Comparison of ENCODE assay signal across 8 cellular contexts in genomic region chr14:58107947-58108552, GRCh38. TPM values are rescaled to one million over a fixed set of nuclear protein-coding genes. Genes with fewer than 3 reads are reported as not detected.
DNase-seq lines count a peak whose midpoint lies in the region; ATAC-seq and TF ChIP-seq lines count a peak whose summit lies in the region.

No MANE protein-coding gene starts in this region.

- no peak overlapping the region for H3K27ac ChIP-seq in CD4-positive, alpha-beta memory T cell (ENCODE audit: low read depth, low read length)
- H3K27ac ChIP-seq in gastroesophageal sphincter: no peak overlapping the region

- H3K9me3 ChIP-seq in CD4-positive, alpha-beta memory T cell (ENCODE audit: control insufficient read depth in 1 of 2, low read length in 2 of 2): no peaks in the 10 kb centered on the region
- H3K9me3 ChIP-seq in gastroesophageal sphincter: no peaks in the 10 kb centered on the region

- CTCF ChIA-PET in CD4-positive, alpha-beta memory T cell (lab: Charles Lee; ENCODE audit: partially characterized antibody): interaction anchor here (1.2 to 3.6 kb wide), 3 partner anchors 10 to 288 kb away, joined by 4 to 18 read pairs (median 4); partner anchors contain the start of gene TOMM20L
- CTCF ChIA-PET in activated CD8-positive, alpha-beta T cell treated with anti-CD3 and anti-CD28 coated beads for 36 hours (lab: Charles Lee): interaction anchor here (0.6 to 4.9 kb wide), 8 partner anchors 13 to 244 kb away, joined by 3 to 51 read pairs (median 4); no protein-coding TSS in a partner anchor

- no peaks in the 10 kb centered on the region for H3K4me1 ChIP-seq in CD4-positive, alpha-beta memory T cell (ENCODE audit: insufficient read depth, low read length)
- H3K4me1 ChIP-seq in gastroesophageal sphincter: no peaks in the 10 kb centered on the region

- peak; percentile 84 for TF ChIP-seq CTCF in activated CD8-positive, alpha-beta T cell treated with anti-CD3 and anti-CD28 coated beads for 36 hours (IDR thresholded peaks at IDR 0.05)
- TF ChIP-seq CTCF in gastroesophageal sphincter (IDR thresholded peaks at IDR 0.05): peak; percentile 59 to 87 (median 78)

- H3K4me3 Mint-ChIP-seq in CD4-positive, alpha-beta memory T cell: no peak overlapping the region
- H3K4me3 Mint-ChIP-seq in activated CD8-positive, alpha-beta T cell treated with anti-CD3 and anti-CD28 coated beads for 36 hours: no peak overlapping the region

- POLR2A ChIA-PET in CD4-positive, alpha-beta memory T cell (lab: Charles Lee; ENCODE audit: partially characterized antibody): no interaction called here
- POLR2A ChIA-PET in activated CD8-positive, alpha-beta T cell treated with anti-CD3 and anti-CD28 coated beads for 36 hours (lab: Charles Lee): no interaction called here

- no peaks in the 10 kb centered on the region for H3K9me3 Mint-ChIP-seq in CD4-positive, alpha-beta memory T cell
- H3K9me3 Mint-ChIP-seq in activated CD8-positive, alpha-beta T cell treated with anti-CD3 and anti-CD28 coated beads for 36 hours: no peaks in the 10 kb centered on the region

- no peak for TF ChIP-seq EP300 in gastroesophageal sphincter (IDR thresholded peaks at IDR 0.05)

- H3K4me1 Mint-ChIP-seq in CD4-positive, alpha-beta memory T cell: no peaks in the 10 kb centered on the region
- no peaks in the 10 kb centered on the region for H3K4me1 Mint-ChIP-seq in activated CD8-positive, alpha-beta T cell treated with anti-CD3 and anti-CD28 coated beads for 36 hours (ENCODE audit: low read depth)

- H3K27ac Mint-ChIP-seq in CD4-positive, alpha-beta memory T cell: peak overlapping the region in 1 of 7 donors; percentile 44
- no peak overlapping the region for H3K27ac Mint-ChIP-seq in activated CD8-positive, alpha-beta T cell treated with anti-CD3 and anti-CD28 coated beads for 36 hours

- H3K27me3 ChIP-seq in CD4-positive, alpha-beta memory T cell (ENCODE audit: insufficient read depth, low read length): no peaks in the 10 kb centered on the region
- no peaks in the 10 kb centered on the region for H3K27me3 ChIP-seq in gastroesophageal sphincter

- peak; percentile 49 for ATAC-seq in activated CD8-positive, alpha-beta T cell treated with anti-CD3 and anti-CD28 coated beads for 36 hours
- peak; percentile 57 for ATAC-seq in gastroesophageal sphincter
- ATAC-seq in GM18907 (IDR thresholded peaks at IDR 0.05; ENCODE audit: unreplicated experiment): no peak
- ATAC-seq in GM21390 (IDR thresholded peaks at IDR 0.05; ENCODE audit: unreplicated experiment): no peak

- H3K27me3 Mint-ChIP-seq in CD4-positive, alpha-beta memory T cell: peaks cover 10% of the 10 kb centered on the region in 2 donors
- H3K27me3 Mint-ChIP-seq in activated CD8-positive, alpha-beta T cell treated with anti-CD3 and anti-CD28 coated beads for 36 hours: peaks cover 15% of the 10 kb centered on the region

- intact Hi-C loops in CD4-positive, alpha-beta memory T cell (cut with micrococcal nuclease): loop anchor here (1.0 kb wide), 5 partner anchors 58 to 293 kb away; partner anchors contain the start of gene TOMM20L
- intact Hi-C loops in activated CD8-positive, alpha-beta T cell treated with anti-CD3 and anti-CD28 coated beads for 36 hours (cut with micrococcal nuclease): loop anchor here (5.0 kb wide), 2 partner anchors 59 to 289 kb away; partner anchors contain the start of gene TOMM20L

- H3K4me3 ChIP-seq in CD4-positive, alpha-beta memory T cell (ENCODE audit: low read length in 2 of 2): no peak overlapping the region
- no peak overlapping the region for H3K4me3 ChIP-seq in gastroesophageal sphincter

- no peaks in the 10 kb centered on the region for H3K36me3 Mint-ChIP-seq in CD4-positive, alpha-beta memory T cell
- no peaks in the 10 kb centered on the region for H3K36me3 Mint-ChIP-seq in activated CD8-positive, alpha-beta T cell treated with anti-CD3 and anti-CD28 coated beads for 36 hours (ENCODE audit: low read depth)

- H3K36me3 ChIP-seq in CD4-positive, alpha-beta memory T cell (ENCODE audit: insufficient read depth, low read length): no peaks in the 10 kb centered on the region
- no peaks in the 10 kb centered on the region for H3K36me3 ChIP-seq in gastroesophageal sphincter

- DNase-seq in CD4-positive, alpha-beta memory T cell: peak; percentile 30 to 48 (median 38)
- DNase-seq in H4 (ENCODE audit: low spot score) (peak; percentile 50), NCI-H446 treated with DMSO at 0.1 percent for 48 hours (lab: John Stamatoyannopoulos, UW) (peak; percentile 33), pulmonary artery endothelial cell (ENCODE audit: low read depth, low spot score) (peak; percentile 22)
- peak; percentile 60 for DNase-seq in activated CD8-positive, alpha-beta T cell treated with anti-CD3 and anti-CD28 coated beads for 36 hours

- 14 to 18% methylated on average over 4 of the region's 4 CpGs for WGBS in gastroesophageal sphincter (ENCODE audit: low coverage in 1 of 2), 2 donors

- no peak for TF ChIP-seq POLR2A in gastroesophageal sphincter (IDR thresholded peaks at IDR 0.05)

RNA-seq across cellular contexts. Expression of gene ARMH4, which starts 44.0 kb away (rescaled TPM):
- total RNA-seq in CD4-positive, alpha-beta memory T cell: not detected
- polyA plus RNA-seq in CD4-positive, alpha-beta memory T cell: not detected
- 0.90 and 1.7 TPM in 2 replicates for total RNA-seq in H4 (2014; rRNA removed; shearing (Covaris generic))
- not detected for total RNA-seq in activated CD8-positive, alpha-beta T cell treated with anti-CD3 and anti-CD28 coated beads for 36 hours
- 10 to 100 TPM in 1 of 4 donors, 1 to 10 TPM in 3; 4.6 to 11.8 (median 6.8) TPM for total RNA-seq in gastroesophageal sphincter
- 1.5 and 2.1 TPM in 2 replicates for total RNA-seq in pulmonary artery endothelial cell

Comparison
In these comparisons a context has a peak if more than half of its experiments do, and no peak if none do; other contexts are left out.
1. ATAC-seq: peak in activated CD8-positive, alpha-beta T cell treated with anti-CD3 and anti-CD28 coated beads for 36 hours (single experiment) and gastroesophageal sphincter (single experiment); none in GM18907 (single experiment) and GM21390 (single experiment).
2. Peak in every context shown above with its lines, with median percentiles within 50 percentile points of each other: DNase-seq.